1 cellular context compared by ENCODE assay signal in the genomic region with DNA sequence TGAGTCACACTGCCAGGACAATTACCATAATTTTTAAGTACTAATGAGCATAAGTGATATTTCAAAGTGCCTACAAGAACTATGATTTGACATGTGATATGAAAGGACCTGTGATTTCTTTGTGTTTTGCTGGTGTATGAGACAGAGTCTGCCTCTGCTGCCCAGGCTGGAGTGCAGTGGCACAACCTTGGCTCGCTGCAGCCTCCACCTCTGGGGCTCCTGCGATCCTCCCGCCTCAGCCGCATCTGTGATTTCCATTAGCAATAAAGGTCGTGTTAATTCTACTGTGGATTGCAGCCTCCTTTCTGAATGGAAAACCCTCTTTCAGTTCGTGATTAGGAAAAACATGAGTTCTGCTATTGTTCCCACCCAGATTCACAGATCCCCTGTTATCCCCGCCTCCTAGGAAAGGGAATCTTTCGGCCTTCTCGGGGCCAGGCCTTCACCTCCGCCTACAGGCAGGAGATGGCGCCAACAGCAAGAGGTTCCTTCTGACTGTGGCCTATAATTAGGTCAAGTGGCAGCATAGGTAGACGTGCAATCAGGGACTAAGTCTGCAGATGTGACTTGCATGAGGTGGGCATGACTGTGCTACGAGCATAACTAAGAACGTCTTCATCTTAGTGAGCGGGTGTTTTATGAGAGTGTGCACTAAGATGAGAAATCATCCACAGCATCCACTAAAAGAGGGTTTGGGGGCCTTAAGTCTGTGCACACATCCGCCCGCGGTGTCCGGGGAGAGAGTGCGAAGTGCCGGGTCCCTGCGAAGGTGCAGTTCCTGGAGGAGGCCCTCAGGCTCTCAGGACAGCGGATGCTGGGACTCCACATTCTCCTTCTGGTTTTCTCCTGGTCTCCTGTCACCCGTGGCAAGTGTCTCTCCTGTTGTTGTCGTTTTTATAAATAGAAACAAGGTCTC.
TF ChIP-seq lines count a peak whose summit lies in the region.

No MANE protein-coding gene starts in this region.

TF ChIP-seq in K562, 482 proteins besides CTCF, POLR2A, EP300 and RAD21:
- peak; percentile 51; the same call in 1 of the 2 replicates for TF ChIP-seq RB1 (IDR thresholded peaks at IDR 0.05; ENCODE audit: low read depth)
- TF ChIP-seq SMARCB1 (IDR thresholded peaks at IDR 0.05; ENCODE audit: insufficient read length, low read depth) = no peak
- TF ChIP-seq, protein P1, sequence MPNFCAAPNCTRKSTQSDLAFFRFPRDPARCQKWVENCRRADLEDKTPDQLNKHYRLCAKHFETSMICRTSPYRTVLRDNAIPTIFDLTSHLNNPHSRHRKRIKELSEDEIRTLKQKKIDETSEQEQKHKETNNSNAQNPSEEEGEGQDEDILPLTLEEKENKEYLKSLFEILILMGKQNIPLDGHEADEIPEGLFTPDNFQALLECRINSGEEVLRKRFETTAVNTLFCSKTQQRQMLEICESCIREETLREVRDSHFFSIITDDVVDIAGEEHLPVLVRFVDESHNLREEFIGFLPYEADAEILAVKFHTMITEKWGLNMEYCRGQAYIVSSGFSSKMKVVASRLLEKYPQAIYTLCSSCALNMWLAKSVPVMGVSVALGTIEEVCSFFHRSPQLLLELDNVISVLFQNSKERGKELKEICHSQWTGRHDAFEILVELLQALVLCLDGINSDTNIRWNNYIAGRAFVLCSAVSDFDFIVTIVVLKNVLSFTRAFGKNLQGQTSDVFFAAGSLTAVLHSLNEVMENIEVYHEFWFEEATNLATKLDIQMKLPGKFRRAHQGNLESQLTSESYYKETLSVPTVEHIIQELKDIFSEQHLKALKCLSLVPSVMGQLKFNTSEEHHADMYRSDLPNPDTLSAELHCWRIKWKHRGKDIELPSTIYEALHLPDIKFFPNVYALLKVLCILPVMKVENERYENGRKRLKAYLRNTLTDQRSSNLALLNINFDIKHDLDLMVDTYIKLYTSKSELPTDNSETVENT (CRISPR knock-in tag; IDR thresholded peaks at IDR 0.05) = no peak
- TF ChIP-seq ZNF24 (IDR thresholded peaks at IDR 0.05) = 0 out of 2 replicates have a peak, but pooled peaks have one; percentile 22
- TF ChIP-seq, protein P2, sequence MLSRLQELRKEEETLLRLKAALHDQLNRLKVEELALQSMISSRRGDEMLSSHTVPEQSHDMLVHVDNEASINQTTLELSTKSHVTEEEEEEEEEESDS (CRISPR knock-in tag; IDR thresholded peaks at IDR 0.05) = no peak
- TF ChIP-seq CC2D1A (IDR thresholded peaks at IDR 0.05) = 0 out of 2 replicates have a peak, but pooled peaks have one; percentile 28
- TF ChIP-seq, protein P3, sequence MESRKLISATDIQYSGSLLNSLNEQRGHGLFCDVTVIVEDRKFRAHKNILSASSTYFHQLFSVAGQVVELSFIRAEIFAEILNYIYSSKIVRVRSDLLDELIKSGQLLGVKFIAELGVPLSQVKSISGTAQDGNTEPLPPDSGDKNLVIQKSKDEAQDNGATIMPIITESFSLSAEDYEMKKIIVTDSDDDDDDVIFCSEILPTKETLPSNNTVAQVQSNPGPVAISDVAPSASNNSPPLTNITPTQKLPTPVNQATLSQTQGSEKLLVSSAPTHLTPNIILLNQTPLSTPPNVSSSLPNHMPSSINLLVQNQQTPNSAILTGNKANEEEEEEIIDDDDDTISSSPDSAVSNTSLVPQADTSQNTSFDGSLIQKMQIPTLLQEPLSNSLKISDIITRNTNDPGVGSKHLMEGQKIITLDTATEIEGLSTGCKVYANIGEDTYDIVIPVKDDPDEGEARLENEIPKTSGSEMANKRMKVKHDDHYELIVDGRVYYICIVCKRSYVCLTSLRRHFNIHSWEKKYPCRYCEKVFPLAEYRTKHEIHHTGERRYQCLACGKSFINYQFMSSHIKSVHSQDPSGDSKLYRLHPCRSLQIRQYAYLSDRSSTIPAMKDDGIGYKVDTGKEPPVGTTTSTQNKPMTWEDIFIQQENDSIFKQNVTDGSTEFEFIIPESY (CRISPR knock-in tag; IDR thresholded peaks at IDR 0.05) = peak; percentile 91
- no peak for TF ChIP-seq HMG20A (CRISPR knock-in tag; conservative IDR thresholded peaks at IDR 0.05)
- no peak for TF ChIP-seq ZKSCAN1 (IDR thresholded peaks at IDR 0.05; ENCODE audit: low read depth, low read length)
- TF ChIP-seq, protein P4, sequence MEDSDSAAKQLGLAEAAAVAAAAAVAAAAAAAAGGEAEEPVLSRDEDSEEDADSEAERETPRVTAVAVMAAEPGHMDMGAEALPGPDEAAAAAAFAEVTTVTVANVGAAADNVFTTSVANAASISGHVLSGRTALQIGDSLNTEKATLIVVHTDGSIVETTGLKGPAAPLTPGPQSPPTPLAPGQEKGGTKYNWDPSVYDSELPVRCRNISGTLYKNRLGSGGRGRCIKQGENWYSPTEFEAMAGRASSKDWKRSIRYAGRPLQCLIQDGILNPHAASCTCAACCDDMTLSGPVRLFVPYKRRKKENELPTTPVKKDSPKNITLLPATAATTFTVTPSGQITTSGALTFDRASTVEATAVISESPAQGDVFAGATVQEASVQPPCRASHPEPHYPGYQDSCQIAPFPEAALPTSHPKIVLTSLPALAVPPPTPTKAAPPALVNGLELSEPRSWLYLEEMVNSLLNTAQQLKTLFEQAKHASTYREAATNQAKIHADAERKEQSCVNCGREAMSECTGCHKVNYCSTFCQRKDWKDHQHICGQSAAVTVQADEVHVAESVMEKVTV (CRISPR knock-in tag; IDR thresholded peaks at IDR 0.05) = peak; percentile 45; the same call in 1 of the 2 replicates
- TF ChIP-seq MEF2A (IDR thresholded peaks at IDR 0.05; ENCODE audit: control insufficient read depth, low read depth, low read length) = peak; percentile 64
- peak; percentile 57; the same call in 1 of the 2 replicates for TF ChIP-seq SMC3 (conservative IDR thresholded peaks at IDR 0.05; ENCODE audit: insufficient read depth, low read depth, low read length)
- TF ChIP-seq ARID2 (IDR thresholded peaks at IDR 0.05) = peak; percentile 19; the same call in 1 of the 2 replicates
- peak; percentile 70; the same call in 1 of the 2 replicates for TF ChIP-seq STAG1 (CRISPR knock-in tag; IDR thresholded peaks at IDR 0.05; ENCODE audit: borderline replicate concordance)
